ENCODE assay signal across 10 cellular contexts in genomic region chr2:171706152-171706803, GRCh38. TPM values are rescaled to one million over a fixed set of nuclear protein-coding genes. Genes with fewer than 3 reads are reported as not detected.
DNase-seq lines count a peak whose midpoint lies in the region; ATAC-seq, FAIRE-seq and TF ChIP-seq lines count a peak whose summit lies in the region.
"Had no signal": no experiment of that assay in that cellular context is flagged by ENCODE, and none has a peak within 500 bp of the region (broad histone marks: within the 10 kb centered on the region; RNA-seq: fewer than 3 reads in every experiment).

No MANE protein-coding gene starts in this region.

- no peaks in the 10 kb centered on the region for H3K9me3 Mint-ChIP-seq in type B pancreatic cell

- peaks cover 17% of the 10 kb centered on the region for H3K4me1 Mint-ChIP-seq in type B pancreatic cell (ENCODE audit: unreplicated experiment)

- H3K36me3 ChIP-seq in left ventricle myocardium inferior (peaks cover 19% of the 10 kb centered on the region), gastroesophageal sphincter (peaks cover 0 to 34% of the 10 kb centered on the region in 2 donors)
- H3K36me3 ChIP-seq: ovary had no signal

- no peaks in the 10 kb centered on the region for H3K27me3 Mint-ChIP-seq in type B pancreatic cell

- WGBS in right cardiac atrium = 12% methylated on average over 2 of the region's 2 CpGs
- 3 to 12% methylated on average over 2 of the region's 2 CpGs for WGBS in gastroesophageal sphincter (ENCODE audit: low coverage in 1 of 2), 2 donors

- TF ChIP-seq POLR2A in gastroesophageal sphincter (IDR thresholded peaks at IDR 0.05) = no peak

- no peak overlapping the region for H3K27ac ChIP-seq in left ventricle myocardium inferior (replicated peaks)
- H3K27ac ChIP-seq in right cardiac atrium (ENCODE audit: low read length) = no peak overlapping the region
- H3K27ac ChIP-seq in gastroesophageal sphincter = no peak overlapping the region
- H3K27ac ChIP-seq: body of pancreas, ovary had no signal

- no peak for TF ChIP-seq EP300 in gastroesophageal sphincter (IDR thresholded peaks at IDR 0.05)

- H3K4me1 ChIP-seq in left ventricle myocardium inferior (peaks cover 54% of the 10 kb centered on the region), right cardiac atrium (ENCODE audit: control insufficient read depth, insufficient read depth, low read length) (no peaks in the 10 kb centered on the region), gastroesophageal sphincter (peaks cover 0 to 51% (median 3%) of the 10 kb centered on the region in 3 donors)
- H3K4me1 ChIP-seq: body of pancreas had no signal

- TF ChIP-seq CTCF in left ventricle myocardium inferior (IDR thresholded peaks at IDR 0.05; ENCODE audit: borderline replicate concordance) = peak; percentile 51
- TF ChIP-seq CTCF in type B pancreatic cell (conservative IDR thresholded peaks at IDR 0.05) = peak; percentile 70
- peak in 2 of 4 experiments; percentile 19 to 32 for TF ChIP-seq CTCF in gastroesophageal sphincter (IDR thresholded peaks at IDR 0.05)

- DNase-seq in left ventricle myocardium inferior (no peak), right cardiac atrium (no peak), NCI-H748 (lab: John Stamatoyannopoulos, UW; ENCODE audit: unreplicated experiment) (peak; percentile 31), type B pancreatic cell (ENCODE audit: extremely low spot score, unreplicated experiment) (no peak), globus pallidus (ENCODE audit: low spot score) (no peak)
- no peak for DNase-seq in central memory CD4-positive, alpha-beta T cell
- DNase-seq: body of pancreas, ovary had no signal

- H3K9me3 ChIP-seq in left ventricle myocardium inferior (replicated peaks) (no peaks in the 10 kb centered on the region), right cardiac atrium (ENCODE audit: control insufficient read depth, low read length) (no peaks in the 10 kb centered on the region), gastroesophageal sphincter (no peaks in the 10 kb centered on the region)
- H3K9me3 ChIP-seq: body of pancreas, ovary had no signal

- FAIRE-seq in endometrium (lab: Jason Lieb, UNC) = peak; percentile 83

- no peak for ATAC-seq in right cardiac atrium
- no peak for ATAC-seq in gastroesophageal sphincter
- ATAC-seq: body of pancreas had no signal

- no peak overlapping the region for H3K27ac Mint-ChIP-seq in type B pancreatic cell

- no peaks in the 10 kb centered on the region for H3K36me3 Mint-ChIP-seq in type B pancreatic cell

- H3K27me3 ChIP-seq in left ventricle myocardium inferior (ENCODE audit: low read depth) (no peaks in the 10 kb centered on the region), right cardiac atrium (ENCODE audit: control insufficient read depth, insufficient read depth) (no peaks in the 10 kb centered on the region), gastroesophageal sphincter (no peaks in the 10 kb centered on the region)
- H3K27me3 ChIP-seq: body of pancreas, ovary had no signal

- no peak overlapping the region for H3K4me3 ChIP-seq in left ventricle myocardium inferior
- H3K4me3 ChIP-seq in right cardiac atrium (ENCODE audit: low read length) = no peak overlapping the region
- no peak overlapping the region for H3K4me3 ChIP-seq in gastroesophageal sphincter
- H3K4me3 ChIP-seq: body of pancreas, ovary had no signal

- H3K4me3 Mint-ChIP-seq in type B pancreatic cell = no peak overlapping the region

- intact Hi-C loops in left ventricle myocardium inferior (cut with micrococcal nuclease) = loop anchor here (10.0 kb wide), 1 partner anchor 399 kb away; the partner anchor contains the start of gene DLX2
- intact Hi-C loops in right cardiac atrium (cut with DNase I) = loop anchor here (10.0 kb wide), 2 partner anchors 399 to 409 kb away; partner anchors contain the start of gene DLX2 (in 3 of the 4)

RNA-seq across cellular contexts. Expression of gene DYNC1I2, which starts 19.0 kb away (rescaled TPM):
- total RNA-seq in left ventricle myocardium inferior (66.9 TPM), right cardiac atrium (10 to 100 TPM; 60.0 to 66.3 (median 62.4) TPM), type B pancreatic cell (ENCODE audit: low replicate concordance) (97.3 and 115 TPM in 2 replicates), gastroesophageal sphincter (100 to 1,000 TPM; 117 to 147 (median 131) TPM)
- 58.8 TPM for polyA plus RNA-seq in right cardiac atrium
